ENCODE assay signal across 8 cellular contexts in the genomic region with DNA sequence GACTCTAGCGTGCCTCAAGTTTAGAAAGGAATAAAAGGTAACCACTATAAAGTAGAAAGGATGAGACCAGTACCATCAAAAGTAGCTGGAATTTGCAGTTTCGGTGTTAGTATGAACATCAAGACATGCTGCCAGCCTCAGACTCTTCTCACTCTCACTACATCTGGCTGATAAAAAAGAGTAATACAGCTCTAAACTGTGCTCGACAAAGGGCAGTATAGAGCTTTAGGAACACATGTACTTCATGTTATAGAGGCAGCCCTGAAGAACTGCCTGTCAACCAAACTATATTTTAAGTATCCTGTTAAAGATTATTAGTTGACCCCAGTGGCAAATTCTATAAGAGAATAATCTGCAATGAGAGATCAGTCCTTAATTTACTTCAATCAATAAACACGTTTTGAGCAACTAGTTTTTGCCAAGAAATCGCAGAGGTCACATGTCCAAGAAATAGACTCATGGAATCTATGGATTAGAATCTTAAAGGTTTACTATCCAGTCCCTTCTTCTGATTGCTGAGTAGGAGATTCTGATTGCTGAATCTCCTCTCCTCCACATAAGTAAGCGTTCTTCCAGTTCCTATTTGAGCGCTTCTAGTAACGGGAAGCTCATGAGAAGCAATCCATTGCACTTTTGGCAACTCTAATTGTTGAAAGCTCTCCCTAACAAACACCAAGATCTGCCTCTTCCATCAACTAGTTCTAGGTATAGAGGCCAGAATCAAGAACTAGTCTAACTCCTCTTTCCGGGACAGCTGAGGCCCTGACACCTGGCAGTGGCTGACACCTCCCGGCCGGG. TPM values are rescaled to one million over a fixed set of nuclear protein-coding genes. Genes with fewer than 3 reads are reported as not detected.
DNase-seq lines count a peak whose midpoint lies in the region; ATAC-seq and TF ChIP-seq lines count a peak whose summit lies in the region.

No MANE protein-coding gene starts in this region.

- 22 to 30% methylated on average over 3 to 7 of the region's 11 CpGs for WGBS in mesodermal cell (ENCODE audit: insufficient coverage in 2 of 2), 2 experiments

- peaks cover 57% of the 10 kb centered on the region for H3K4me1 Mint-ChIP-seq in activated T-cell treated with anti-CD3 and anti-CD28 coated beads, Interleukin-2, amount 50 U/mL, for 4 hours (ENCODE audit: low read depth)

- H3K4me3 Mint-ChIP-seq in activated T-cell treated with anti-CD3 and anti-CD28 coated beads, Interleukin-2, amount 50 U/mL, for 4 hours: peak overlapping the region; percentile 91

- no peaks in the 10 kb centered on the region for H3K27me3 Mint-ChIP-seq in activated T-cell treated with anti-CD3 and anti-CD28 coated beads, Interleukin-2, amount 50 U/mL, for 4 hours (ENCODE audit: low read depth)

- H3K9me3 ChIP-seq in mesodermal cell (ENCODE audit: control insufficient read depth, low read length): no peaks in the 10 kb centered on the region
- H3K9me3 ChIP-seq in uterus: no peaks in the 10 kb centered on the region

- peak overlapping the region; percentile 80 to 83 for H3K4me3 ChIP-seq in cardiac fibroblast (replicated peaks in 1 of 2; ENCODE audit: low read depth in 2 of 2, low read length in 2 of 2)
- H3K4me3 ChIP-seq in mesodermal cell (ENCODE audit: extremely low read depth, insufficient read depth, low read length, poor library complexity, severe bottlenecking): peak overlapping the region; percentile 69
- H3K4me3 ChIP-seq in uterus: peak overlapping the region; percentile 55 to 65

- H3K9me3 Mint-ChIP-seq in activated T-cell treated with anti-CD3 and anti-CD28 coated beads, Interleukin-2, amount 50 U/mL, for 4 hours: no peaks in the 10 kb centered on the region

- no peaks in the 10 kb centered on the region for H3K27me3 ChIP-seq in uterus

- TF ChIP-seq CTCF in cardiac fibroblast (IDR thresholded peaks at IDR 0.05; ENCODE audit: low read depth, low read length) (no peak), uterus (IDR thresholded peaks at IDR 0.05) (no peak)

- peaks cover 6% of the 10 kb centered on the region for H3K36me3 Mint-ChIP-seq in activated T-cell treated with anti-CD3 and anti-CD28 coated beads, Interleukin-2, amount 50 U/mL, for 4 hours (ENCODE audit: insufficient read depth)

- peak; percentile 6 to 10 for ATAC-seq in activated T-cell treated with anti-CD3 and anti-CD28 coated beads, Interleukin-2, amount 50 U/mL, for 4 hours

- no peak for TF ChIP-seq POLR2A in uterus (IDR thresholded peaks at IDR 0.05)

- intact Hi-C loops in uterus (cut with DNase I; ENCODE audit: low total_unique reads): no loop called here

- peak overlapping the region; percentile 72 for H3K27ac ChIP-seq in mesodermal cell (ENCODE audit: low read depth, low read length, severe bottlenecking)
- H3K27ac ChIP-seq in uterus: peak overlapping the region; percentile 88

- peaks cover 6% of the 10 kb centered on the region for H3K4me1 ChIP-seq in mesodermal cell (ENCODE audit: control insufficient read depth, insufficient read depth, low read length, poor library complexity, severe bottlenecking)
- H3K4me1 ChIP-seq in uterus: no peaks in the 10 kb centered on the region

- no peak for DNase-seq in activated T-cell treated with anti-CD3 and anti-CD28 coated beads, Interleukin-2, amount 50 U/mL, for 4 hours
- no peak for DNase-seq in activated T-cell treated with anti-CD3 and anti-CD28 coated beads, Interleukin-2, amount 50 U/mL, for 48 hours
- DNase-seq in NAMALWA (ENCODE audit: low spot score): peak; percentile 53
- DNase-seq in cardiac fibroblast (ENCODE audit: low read depth in 2 of 2): peak in 1 of 2 donors; percentile 36
- no peak for DNase-seq in uterus
- DNase-seq in SHP77 treated with DMSO at 0.1 percent for 48 hours (lab: John Stamatoyannopoulos, UW): no peak
- no peak for DNase-seq in hepatic stellate cell (ENCODE audit: low spot score)

- H3K36me3 ChIP-seq in mesodermal cell (ENCODE audit: control insufficient read depth, insufficient read depth, low read length) (peaks cover 3% of the 10 kb centered on the region), uterus (no peaks in the 10 kb centered on the region)

RNA-seq across cellular contexts. Expression of gene XPA, which starts 0.9 kb away (rescaled TPM):
- total RNA-seq in activated T-cell treated with anti-CD3 and anti-CD28 coated beads, Interleukin-2, amount 50 U/mL, for 4 hours: 10 to 100 TPM; 11.3 to 12.6 (median 11.4) TPM
- polyA plus RNA-seq in mesodermal cell (2013, experiment 1 of 2): 8.1 TPM
- 10.3 TPM for polyA plus RNA-seq in mesodermal cell (2013, experiment 2 of 2)
- total RNA-seq in uterus: 10 to 100 TPM in 3 of 4 donors, 1 to 10 TPM in 1; 10.0 to 31.6 (median 23.7) TPM
